Comparison of ENCODE assay signal across 8 cellular contexts in genomic region chr4:973431-974397, GRCh38. TPM values are rescaled to one million over a fixed set of nuclear protein-coding genes. Genes with fewer than 3 reads are reported as not detected.
DNase-seq lines count a peak whose midpoint lies in the region; ATAC-seq and TF ChIP-seq lines count a peak whose summit lies in the region.

Gene DGKQ, minus strand, starts transcription at chr4:973569. Its CDS starts 87 bp downstream, at chr4:973482.

- ATAC-seq in GM19463 (IDR thresholded peaks at IDR 0.05; ENCODE audit: unreplicated experiment) = peak; percentile 88

- H3K4me3 ChIP-seq in osteoblast (ENCODE audit: insufficient read depth, low read length) (peak within 1 kb of the TSS; percentile 80), suprapubic skin (peak within 1 kb of the TSS; percentile 76)

- H3K4me3 Mint-ChIP-seq in activated naive CD4-positive, alpha-beta T cell treated with anti-CD3 and anti-CD28 coated beads, Interleukin-2, amount 10 ng/mL, durations not matched to agents 7 days and 5 days = peak within 1 kb of the TSS; percentile 53

- WGBS in suprapubic skin = 64% methylated on average over 37 of the region's 123 CpGs

- H4K20me1 ChIP-seq in osteoblast (ENCODE audit: insufficient read depth, low read length) = peaks cover 30% of the 10 kb centered on the region

- H3K4me1 Mint-ChIP-seq in activated naive CD4-positive, alpha-beta T cell treated with anti-CD3 and anti-CD28 coated beads, Interleukin-2, amount 10 ng/mL, durations not matched to agents 7 days and 5 days = peaks cover 15% of the 10 kb centered on the region

- peak within 1 kb of the TSS; percentile 55 for H3K27ac ChIP-seq in C4-2B
- peak within 1 kb of the TSS; percentile 23 for H3K27ac ChIP-seq in osteoblast (ENCODE audit: low read depth, low read length)
- H3K27ac ChIP-seq in suprapubic skin = no peak within 1 kb of the TSS

- H3K27me3 ChIP-seq in osteoblast (ENCODE audit: insufficient read depth, low read length) (no peaks in the 10 kb centered on the region), suprapubic skin (no peaks in the 10 kb centered on the region)

- H3K79me2 ChIP-seq in osteoblast (ENCODE audit: insufficient read depth, low read length) = peaks cover 21% of the 10 kb centered on the region

- H2AFZ ChIP-seq in osteoblast (ENCODE audit: low read length) = peak within 1 kb of the TSS; percentile 56

- DNase-seq in HT1080 (ENCODE audit: low read depth) (no peak), SKM-1 (lab: John Stamatoyannopoulos, UW; ENCODE audit: unreplicated experiment) (peak; percentile 56), glomerular visceral epithelial cell (ENCODE audit: extremely low spot score) (peak; percentile 91), osteoblast (ENCODE audit: insufficient read length, low spot score, missing footprints) (peak; percentile 100), suprapubic skin (ENCODE audit: low spot score in 2 of 2) (peak; percentile 91 to 93)
- DNase-seq in activated naive CD4-positive, alpha-beta T cell treated with anti-CD3 and anti-CD28 coated beads, Interleukin-2, amount 10 ng/mL, durations not matched to agents 7 days and 5 days = peak; percentile 88

- no peak within 1 kb of the TSS for H3K27ac Mint-ChIP-seq in activated naive CD4-positive, alpha-beta T cell treated with anti-CD3 and anti-CD28 coated beads, Interleukin-2, amount 10 ng/mL, durations not matched to agents 7 days and 5 days

- no peaks in the 10 kb centered on the region for H3K36me3 Mint-ChIP-seq in activated naive CD4-positive, alpha-beta T cell treated with anti-CD3 and anti-CD28 coated beads, Interleukin-2, amount 10 ng/mL, durations not matched to agents 7 days and 5 days

- H3K4me1 ChIP-seq in osteoblast (ENCODE audit: insufficient read depth, low read length) = peaks cover 9% of the 10 kb centered on the region
- peaks cover 35% of the 10 kb centered on the region for H3K4me1 ChIP-seq in suprapubic skin

- H3K9me3 ChIP-seq in osteoblast (ENCODE audit: low read depth, low read length) = no peaks in the 10 kb centered on the region
- no peaks in the 10 kb centered on the region for H3K9me3 ChIP-seq in suprapubic skin

- no peaks in the 10 kb centered on the region for H3K9me3 Mint-ChIP-seq in activated naive CD4-positive, alpha-beta T cell treated with anti-CD3 and anti-CD28 coated beads, Interleukin-2, amount 10 ng/mL, durations not matched to agents 7 days and 5 days

- H3K4me2 ChIP-seq in osteoblast (ENCODE audit: insufficient read depth, low read length) = peak within 1 kb of the TSS; percentile 89

- CTCF ChIA-PET in activated naive CD4-positive, alpha-beta T cell treated with anti-CD3 and anti-CD28 coated beads, Interleukin-2, amount 10 ng/mL, durations not matched to agents 7 days and 5 days (lab: Charles Lee) = no interaction called here

- TF ChIP-seq POLR2A in suprapubic skin (IDR thresholded peaks at IDR 0.05) = no peak

- peaks cover 10% of the 10 kb centered on the region for H3K27me3 Mint-ChIP-seq in activated naive CD4-positive, alpha-beta T cell treated with anti-CD3 and anti-CD28 coated beads, Interleukin-2, amount 10 ng/mL, durations not matched to agents 7 days and 5 days

- TF ChIP-seq EP300 in suprapubic skin (IDR thresholded peaks at IDR 0.05) = no peak

- no peak for TF ChIP-seq CTCF in C4-2B (conservative IDR thresholded peaks at IDR 0.05)
- no peak for TF ChIP-seq CTCF in osteoblast (IDR thresholded peaks at IDR 0.05; ENCODE audit: extremely low read depth, low read depth, low read length)
- no peak for TF ChIP-seq CTCF in suprapubic skin (IDR thresholded peaks at IDR 0.05)

- H3K36me3 ChIP-seq in osteoblast (ENCODE audit: insufficient read depth, low read length) (no peaks in the 10 kb centered on the region), suprapubic skin (no peaks in the 10 kb centered on the region)

RNA-seq across cellular contexts. Expression of gene DGKQ, which starts in this region (rescaled TPM):
- 7.1 and 11.5 TPM in 2 replicates for total RNA-seq in HT1080 (2014; rRNA removed; shearing (Covaris generic))
- 5.1 and 6.5 TPM in 2 replicates for polyA plus RNA-seq in HT1080 (2015; cell fraction: cytosol; rRNA removed)
- 26.2 and 26.4 TPM in 2 replicates for polyA plus RNA-seq in HT1080 (2015; cell fraction: nucleus; rRNA removed)
- total RNA-seq in osteoblast (10.3 and 15.2 TPM in 2 replicates), suprapubic skin (10 to 100 TPM; 19.5 to 27.6 (median 23.8) TPM)
